8 cellular contexts compared by ENCODE assay signal in genomic region chr11:47552581-47553416, GRCh38. TPM values are rescaled to one million over a fixed set of nuclear protein-coding genes. Genes with fewer than 3 reads are reported as not detected.
DNase-seq lines count a peak whose midpoint lies in the region; ATAC-seq and TF ChIP-seq lines count a peak whose summit lies in the region.

CELF1 (minus strand) TSS chr11:47553132; CDS start chr11:47499523, 53,609 bp downstream.

- CTCF ChIA-PET in T-cell (lab: Charles Lee) = interaction anchor here (0.5 to 1.8 kb wide), 10 partner anchors 12 to 64 kb away, joined by 3 to 6 read pairs (median 4); partner anchors contain the start of genes KBTBD4 (in 1 of the 2), NDUFS3 (in 1 of the 2) and PTPMT1 (in 1 of the 2)

- H3K27me3 ChIP-seq in heart left ventricle (no peaks in the 10 kb centered on the region), upper lobe of left lung (no peaks in the 10 kb centered on the region)

- peak in 1 of 4 donors; percentile 20 for TF ChIP-seq EP300 in upper lobe of left lung (IDR thresholded peaks at IDR 0.05)

- TF ChIP-seq CTCF in GM13976 (IDR thresholded peaks at IDR 0.05; ENCODE audit: borderline replicate concordance, control extremely low read depth, extremely low read depth, insufficient read depth, missing control alignments) (peak; percentile 90), heart left ventricle (IDR thresholded peaks at IDR 0.05) (peak; percentile 81 to 98 (median 97)), upper lobe of left lung (IDR thresholded peaks at IDR 0.05) (peak; percentile 97 to 98 (median 98))

- H3K27ac ChIP-seq in adipose tissue (ENCODE audit: low read depth, low read length) (peak within 1 kb of the TSS; percentile 34), heart left ventricle (peak within 1 kb of the TSS; percentile 81 to 96 (median 91)), upper lobe of left lung (peak within 1 kb of the TSS; percentile 91 to 95 (median 95))

- H3K27me3 Mint-ChIP-seq in T-cell = no peaks in the 10 kb centered on the region

- H3K4me1 Mint-ChIP-seq in T-cell = peaks cover 46 to 52% (median 47%) of the 10 kb centered on the region in 3 donors

- POLR2A ChIA-PET in T-cell (lab: Charles Lee) = interaction anchor here in 1 of 2 donors (0.7 kb wide), 1 partner anchor 25 kb away, joined by 6 read pairs; no protein-coding TSS in a partner anchor

- peak in 1 of 2 donors; percentile 54 for TF ChIP-seq POLR2A in heart left ventricle (IDR thresholded peaks at IDR 0.05)
- peak in 2 of 4 donors; percentile 62 to 84 for TF ChIP-seq POLR2A in upper lobe of left lung (IDR thresholded peaks at IDR 0.05)

- no peaks in the 10 kb centered on the region for H3K9me3 ChIP-seq in heart left ventricle
- no peaks in the 10 kb centered on the region for H3K9me3 ChIP-seq in upper lobe of left lung

- WGBS in adipose tissue, 3 donors = 0 to 1% (median 0%) methylated on average over 62 to 87 of the region's 88 CpGs
- WGBS in heart left ventricle, 4 donors = 0 to 1% (median 1%) methylated on average over 42 to 88 of the region's 88 CpGs
- 0% methylated on average over 26 to 71 of the region's 88 CpGs for WGBS in upper lobe of left lung, 2 donors

- DNase-seq in GM13976 (ENCODE audit: low spot score) (peak; percentile 95), NCI-H1436 treated with DMSO at 0.1 percent for 48 hours (lab: John Stamatoyannopoulos, UW) (peak; percentile 46), T-cell (peak; percentile 82 to 94 (median 91)), heart left ventricle (peak; percentile 93 to 96 (median 94)), posterior vena cava (ENCODE audit: low spot score) (peak; percentile 98), upper lobe of left lung (peak; percentile 93 to 97)

- no peaks in the 10 kb centered on the region for H3K9me3 Mint-ChIP-seq in T-cell

- H3K4me3 Mint-ChIP-seq in T-cell = peak within 1 kb of the TSS; percentile 95 to 98 (median 96)

- H3K36me3 ChIP-seq in heart left ventricle = peaks cover 0 to 9% (median 0%) of the 10 kb centered on the region in 9 donors
- no peaks in the 10 kb centered on the region for H3K36me3 ChIP-seq in upper lobe of left lung

- intact Hi-C loops in heart left ventricle (cut with DNase I) = loop anchor here in 6 of 10 donors (2.0 to 10.0 kb wide), 9 partner anchors 26 to 126 kb away; partner anchors contain the start of genes KBTBD4 (in 1 of the 6), NDUFS3 (in 1 of the 6) and PSMC3 (in 1 of the 6)
- intact Hi-C loops in posterior vena cava (cut with DNase I) = loop anchor here in 1 of 2 donors (10.0 kb wide), 1 partner anchor 68 kb away; no protein-coding TSS in a partner anchor

- peak; percentile 87 for ATAC-seq in HG02852 (IDR thresholded peaks at IDR 0.05; ENCODE audit: unreplicated experiment)
- ATAC-seq in T-cell (replicated peaks in 1 of 4) = peak; percentile 95 to 98 (median 96)
- peak; percentile 94 to 99 (median 98) for ATAC-seq in heart left ventricle
- ATAC-seq in upper lobe of left lung (ENCODE audit: low FRiP score in 2 of 2) = peak; percentile 99

- peaks cover 13% of the 10 kb centered on the region for H3K36me3 Mint-ChIP-seq in T-cell

- H3K4me3 ChIP-seq in heart left ventricle = peak within 1 kb of the TSS; percentile 68 to 100 (median 90)
- H3K4me3 ChIP-seq in upper lobe of left lung = peak within 1 kb of the TSS; percentile 59 to 97 (median 92)

- H3K4me1 ChIP-seq in heart left ventricle (peaks cover 6 to 49% (median 26%) of the 10 kb centered on the region in 12 donors), upper lobe of left lung (peaks cover 29 to 51% (median 33%) of the 10 kb centered on the region in 4 donors)

- in situ Hi-C loops in GM13976 (cut with MboI; ENCODE audit: low sequenced_read_pairs, unreplicated experiment) = no loop called here

- H3K27ac Mint-ChIP-seq in T-cell = peak within 1 kb of the TSS; percentile 92 to 94

RNA-seq across cellular contexts. Expression of gene CELF1, which starts in this region (rescaled TPM):
- 100 to 1,000 TPM; 109 to 124 (median 123) TPM for total RNA-seq in T-cell
- polyA plus RNA-seq in adipose tissue = 10 to 100 TPM; 15.2 to 32.3 (median 29.1) TPM
- 100 to 1,000 TPM in 2 of 9 donors, 10 to 100 TPM in 7; 63.3 to 111 (median 88.6) TPM for total RNA-seq in heart left ventricle
- 10 to 100 TPM; 27.3 to 65.2 TPM for polyA plus RNA-seq in heart left ventricle
- 10 to 100 TPM; 83.8 to 96.3 TPM for total RNA-seq in posterior vena cava
- total RNA-seq in upper lobe of left lung = 100 to 1,000 TPM in 3 of 6 donors, 10 to 100 TPM in 3; 82.7 to 194 (median 113) TPM

Comparison
In these comparisons a context has a peak if more than half of its experiments do, and no peak if none do; other contexts are left out.
1. Peak in every context shown above with its lines: DNase-seq, ATAC-seq, H3K4me3 ChIP-seq and H3K27ac ChIP-seq.
2. DNase-seq: peak in every context shown above with its lines; median percentile 98 in posterior vena cava; 95 in GM13976; 95 in upper lobe of left lung; 94 in heart left ventricle; 91 in T-cell; 46 in NCI-H1436 treated with DMSO at 0.1 percent for 48 hours.
3. H3K27ac ChIP-seq: peak in every context shown above with its lines; median percentile 95 in upper lobe of left lung; 91 in heart left ventricle; 34 in adipose tissue.